20 cellular contexts compared by ENCODE assay signal in genomic region chr5:171574374-171574773, GRCh38.
"Had no signal": no experiment of that assay in that cellular context is flagged by ENCODE, and none has a peak within 500 bp of the region (broad histone marks: within the 10 kb centered on the region; RNA-seq: fewer than 3 reads in every experiment).

No MANE protein-coding gene starts in this region.

- H3K4me1 Mint-ChIP-seq: activated CD4-positive, alpha-beta T cell treated with anti-CD3 and anti-CD28 coated beads, Interleukin-2, amount 10 ng/mL, durations not matched to agents 24 days and 14 days; activated naive CD8-positive, alpha-beta T cell treated with anti-CD3 and anti-CD28 coated beads, Interleukin-2, amount 10 ng/mL, durations not matched to agents 7 days and 5 days; activated T-helper 17 cell treated with anti-CD3 and anti-CD28 coated beads, Interleukin-2, amount 50 U/mL, for 72 hours; immature natural killer cell; stimulated activated effector memory CD8-positive, alpha-beta T cell treated with anti-CD3 and anti-CD28 coated beads, Interleukin-12 subunit alpha, Interleukin-12 subunit beta, amount 100 ng/mL, for 72 hours had no signal

- DNase-seq: activated CD4-positive, alpha-beta T cell treated with anti-CD3 and anti-CD28 coated beads, Interleukin-2, amount 10 ng/mL, durations not matched to agents 24 days and 14 days; activated CD8-positive, alpha-beta T cell treated with anti-CD3 and anti-CD28 coated beads for 36 hours; activated naive CD4-positive, alpha-beta T cell treated with Interleukin-2 at 50 U/mL for 16 hours; activated naive CD8-positive, alpha-beta T cell treated with anti-CD3 and anti-CD28 coated beads, Interleukin-2, amount 10 ng/mL, durations not matched to agents 7 days and 5 days; activated T-cell treated with anti-CD3 and anti-CD28 coated beads, Interleukin-2, amount 50 U/mL, for 1 hour; central memory CD4-positive, alpha-beta T cell; immature natural killer cell; kidney glomerular epithelial cell; right lobe of liver; stimulated activated CD4-positive, alpha-beta T cell treated with anti-CD3 and anti-CD28 coated beads, Interleukin-4, amount 100 ng/mL, for 24 hours; stomach; T1000; upper lobe of right lung had no signal

- H3K36me3 ChIP-seq: heart right ventricle, prostate gland, right lobe of liver, stomach, thoracic aorta, upper lobe of right lung had no signal

- H3K4me1 ChIP-seq: prostate gland, right lobe of liver had no signal

- FAIRE-seq: colon had no signal

- H3K27ac ChIP-seq: prostate gland, right lobe of liver, stomach, thoracic aorta, upper lobe of right lung had no signal

- H3K9me3 ChIP-seq: prostate gland, right lobe of liver, upper lobe of right lung had no signal

- H3K27me3 ChIP-seq: heart right ventricle, right lobe of liver, upper lobe of right lung had no signal

- H3K4me3 Mint-ChIP-seq: activated CD4-positive, alpha-beta T cell treated with anti-CD3 and anti-CD28 coated beads, Interleukin-2, amount 10 ng/mL, durations not matched to agents 24 days and 14 days; activated CD8-positive, alpha-beta T cell treated with anti-CD3 and anti-CD28 coated beads for 36 hours; activated naive CD8-positive, alpha-beta T cell treated with anti-CD3 and anti-CD28 coated beads, Interleukin-2, amount 10 ng/mL, durations not matched to agents 7 days and 5 days; activated T-helper 17 cell treated with anti-CD3 and anti-CD28 coated beads, Interleukin-2, amount 50 U/mL, for 72 hours; brain; immature natural killer cell; stimulated activated effector memory CD8-positive, alpha-beta T cell treated with anti-CD3 and anti-CD28 coated beads, Interleukin-12 subunit alpha, Interleukin-12 subunit beta, amount 100 ng/mL, for 72 hours had no signal

- H3K27me3 Mint-ChIP-seq: activated CD4-positive, alpha-beta T cell treated with anti-CD3 and anti-CD28 coated beads, Interleukin-2, amount 10 ng/mL, durations not matched to agents 24 days and 14 days had no signal

- H3K27ac Mint-ChIP-seq: activated CD4-positive, alpha-beta T cell treated with anti-CD3 and anti-CD28 coated beads, Interleukin-2, amount 10 ng/mL, durations not matched to agents 24 days and 14 days; activated CD8-positive, alpha-beta T cell treated with anti-CD3 and anti-CD28 coated beads for 36 hours; activated naive CD8-positive, alpha-beta T cell treated with anti-CD3 and anti-CD28 coated beads, Interleukin-2, amount 10 ng/mL, durations not matched to agents 7 days and 5 days; activated T-helper 17 cell treated with anti-CD3 and anti-CD28 coated beads, Interleukin-2, amount 50 U/mL, for 72 hours; brain; immature natural killer cell; stimulated activated effector memory CD8-positive, alpha-beta T cell treated with anti-CD3 and anti-CD28 coated beads, Interleukin-12 subunit alpha, Interleukin-12 subunit beta, amount 100 ng/mL, for 72 hours had no signal

- H3K4me3 ChIP-seq: heart right ventricle, prostate gland, right lobe of liver, stomach, thoracic aorta, upper lobe of right lung had no signal

- H3K36me3 Mint-ChIP-seq: activated naive CD8-positive, alpha-beta T cell treated with anti-CD3 and anti-CD28 coated beads, Interleukin-2, amount 10 ng/mL, durations not matched to agents 7 days and 5 days; stimulated activated effector memory CD8-positive, alpha-beta T cell treated with anti-CD3 and anti-CD28 coated beads, Interleukin-12 subunit alpha, Interleukin-12 subunit beta, amount 100 ng/mL, for 72 hours had no signal
